ENCODE assay signal across 10 cellular contexts in the genomic region with DNA sequence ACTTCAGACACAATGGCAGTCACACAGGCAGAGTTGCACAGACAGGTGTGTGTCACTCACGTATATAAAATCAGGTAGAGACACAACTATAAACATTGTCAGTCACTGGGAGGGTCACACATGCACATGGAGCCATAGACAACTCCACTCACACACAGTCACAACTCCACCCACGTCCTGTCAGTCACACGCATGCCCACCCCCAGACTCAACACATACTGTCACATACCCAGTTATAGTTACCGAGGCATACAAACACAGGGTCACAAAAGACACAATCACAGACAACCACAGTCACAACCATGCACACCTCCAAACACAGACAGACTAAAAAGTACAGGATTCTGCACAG. TPM values are rescaled to one million over a fixed set of nuclear protein-coding genes. Genes with fewer than 3 reads are reported as not detected.
DNase-seq lines count a peak whose midpoint lies in the region; ATAC-seq and TF ChIP-seq lines count a peak whose summit lies in the region.
"Had no signal": no experiment of that assay in that cellular context is flagged by ENCODE, and none has a peak within 500 bp of the region (broad histone marks: within the 10 kb centered on the region; RNA-seq: fewer than 3 reads in every experiment).

No MANE protein-coding gene starts in this region.

- peak overlapping the region in 1 of 2 donors; percentile 55 for H3K9ac ChIP-seq in mucosa of rectum (ENCODE audit: low read depth in 1 of 2, low read length in 2 of 2)

- no peak for TF ChIP-seq CTCF in coronary artery (IDR thresholded peaks at IDR 0.05)
- TF ChIP-seq CTCF in vagina (IDR thresholded peaks at IDR 0.05), result no peak

- H3K36me3 ChIP-seq in mucosa of rectum (ENCODE audit: control insufficient read depth in 2 of 2, insufficient read depth in 2 of 2, low read length in 2 of 2) (peaks cover 11 to 17% of the 10 kb centered on the region in 2 donors), vagina (peaks cover 0 to 24% of the 10 kb centered on the region in 2 donors)
- H3K36me3 ChIP-seq: cardiac muscle cell had no signal

- ATAC-seq in Right ventricle myocardium superior (ENCODE audit: poor library complexity) (no peak), HG02885 (IDR thresholded peaks at IDR 0.05; ENCODE audit: poor library complexity, unreplicated experiment) (no peak)

- TF ChIP-seq POLR2A in vagina (IDR thresholded peaks at IDR 0.05), result no peak

- intact Hi-C loops in Right ventricle myocardium superior (cut with DNase I), result no loop called here
- intact Hi-C loops in cardiac septum (cut with DNase I), result no loop called here
- intact Hi-C loops in vagina (cut with DNase I), result no loop called here

- no peaks in the 10 kb centered on the region for H3K9me3 ChIP-seq in mucosa of rectum (ENCODE audit: control insufficient read depth in 2 of 2, low read length in 2 of 2)
- H3K9me3 ChIP-seq in vagina, result no peaks in the 10 kb centered on the region

- H3K4me1 ChIP-seq in mucosa of rectum (ENCODE audit: control insufficient read depth in 2 of 2, insufficient read depth in 2 of 2, low read length in 2 of 2), result peaks cover 20 to 37% of the 10 kb centered on the region in 2 donors
- H3K4me1 ChIP-seq in vagina, result peaks cover 47% of the 10 kb centered on the region

- H3K27ac ChIP-seq in coronary artery (peak overlapping the region; percentile 95 to 96), mucosa of rectum (ENCODE audit: low read depth in 2 of 2, low read length in 2 of 2) (peak overlapping the region in 1 of 2 donors; percentile 68), vagina (peak overlapping the region; percentile 91)
- H3K27ac ChIP-seq: cardiac muscle cell had no signal

- H3K4me3 ChIP-seq in coronary artery (peak overlapping the region; percentile 91), mucosa of rectum (ENCODE audit: low read length in 2 of 2) (peak overlapping the region; percentile 65 to 74), vagina (peak overlapping the region; percentile 90 to 96)
- H3K4me3 ChIP-seq: cardiac muscle cell had no signal

- DNase-seq in Right ventricle myocardium superior (peak; percentile 22), cardiac septum (ENCODE audit: low spot score) (no peak), coronary artery (ENCODE audit: low spot score) (no peak), vagina (ENCODE audit: extremely low spot score in 2 of 2) (no peak), SIG-M5 treated with dmso at 0.1 percent for 504 hours (lab: John Stamatoyannopoulos, UW; ENCODE audit: unreplicated experiment) (no peak)
- no peak for DNase-seq in NK-92 treated with Interleukin-12 subunit alpha and Interleukin-12 subunit beta, amount 100 ng/mL, for 24 hours (lab: John Stamatoyannopoulos, UW)
- DNase-seq: activated CD8-positive, alpha-beta memory T cell treated with anti-CD3 and anti-CD28 coated beads for 24 hours had no signal

- H3K27me3 ChIP-seq in mucosa of rectum (ENCODE audit: control insufficient read depth in 2 of 2, insufficient read depth in 2 of 2, low read length in 2 of 2) (no peaks in the 10 kb centered on the region), vagina (no peaks in the 10 kb centered on the region)
- H3K27me3 ChIP-seq: cardiac muscle cell had no signal

RNA-seq across cellular contexts. Expression of gene NUMBL, which starts 1.5 kb away (rescaled TPM):
- total RNA-seq in Right ventricle myocardium superior (13.5 TPM), cardiac septum (20.7 TPM), vagina (66.0 TPM)

RNA-seq across cellular contexts. Expression of gene COQ8B, which starts 27.7 kb away (rescaled TPM):
- total RNA-seq in Right ventricle myocardium superior, result 36.1 TPM
- 18.1 TPM for total RNA-seq in cardiac septum
- total RNA-seq in vagina, result 51.1 TPM

RNA-seq across cellular contexts. Expression of gene ITPKC, which starts 27.9 kb away (rescaled TPM):
- total RNA-seq in Right ventricle myocardium superior (14.7 TPM), cardiac septum (10.0 TPM), vagina (92.6 TPM)
